In genomic region chr4:24988776-24989175, GRCh38 we compare ENCODE assay signal across 10 cellular contexts. TPM values are rescaled to one million over a fixed set of nuclear protein-coding genes. Genes with fewer than 3 reads are reported as not detected.
DNase-seq lines count a peak whose midpoint lies in the region; ATAC-seq and TF ChIP-seq lines count a peak whose summit lies in the region.
"Had no signal": no experiment of that assay in that cellular context is flagged by ENCODE, and none has a peak within 500 bp of the region (broad histone marks: within the 10 kb centered on the region; RNA-seq: fewer than 3 reads in every experiment).

No MANE protein-coding gene starts in this region.

- no peaks in the 10 kb centered on the region for H3F3A ChIP-seq in GM23248 (ENCODE audit: insufficient read depth)

- in situ Hi-C loops in GM23248 (cut with MboI), result loop anchor here (10.0 kb wide), 1 partner anchor 504 kb away; no protein-coding TSS in a partner anchor

- peaks cover 0 to 3% of the 10 kb centered on the region in 2 donors for H3K27me3 Mint-ChIP-seq in natural killer cell (ENCODE audit: low read depth in 2 of 2)

- no peak overlapping the region for H3K4me3 Mint-ChIP-seq in natural killer cell

- no peaks in the 10 kb centered on the region for H4K20me1 ChIP-seq in GM23248 (ENCODE audit: insufficient read depth)

- H3K9ac ChIP-seq in GM23248, result no peak overlapping the region

- DNase-seq in GM23248 (peak; percentile 74), NOMO-1 treated with DMSO at 0.1 percent for 48 hours (lab: John Stamatoyannopoulos, UW; ENCODE audit: unreplicated experiment) (peak; percentile 46), fibroblast of peridontal ligament (ENCODE audit: extremely low read depth) (peak; percentile 76), putamen (ENCODE audit: low spot score) (peak; percentile 27), natural killer cell (no peak)
- no peak for DNase-seq in stimulated activated CD4-positive, alpha-beta T cell treated with anti-CD3 and anti-CD28 coated beads, Interleukin-4, amount 100 ng/mL, for 1 hour
- DNase-seq in activated T-cell treated with anti-CD3 and anti-CD28 coated beads, Interleukin-2, amount 50 U/mL, for 1 hour, result no peak
- DNase-seq: cerebellar nuclear complex, KG1 had no signal

- H3K36me3 Mint-ChIP-seq in natural killer cell, result no peaks in the 10 kb centered on the region

- H3K4me2 ChIP-seq in GM23248 (ENCODE audit: unreplicated experiment), result no peak overlapping the region

- ATAC-seq in natural killer cell (no peak), HG03460 (IDR thresholded peaks at IDR 0.05; ENCODE audit: unreplicated experiment) (no peak)

- no peak overlapping the region for H3K27ac Mint-ChIP-seq in natural killer cell

- whole genome bisulfite sequencing in GM23248 (ENCODE audit: low coverage in 1 of 2, low lambda C conversion rate in 2 of 2, missing lambda C conversion rate in 2 of 2), 2 experiments, result 47 to 64% methylated on average over 1 of the region's 1 CpG

- no peaks in the 10 kb centered on the region for H3K36me3 ChIP-seq in GM23248 (ENCODE audit: low read depth)

- TF ChIP-seq CTCF in natural killer cell (IDR thresholded peaks at IDR 0.05), result no peak

- no peaks in the 10 kb centered on the region for H3K9me2 ChIP-seq in GM23248 (ENCODE audit: insufficient read depth)

- H3K9me3 Mint-ChIP-seq in natural killer cell, result peaks cover 0 to 2% of the 10 kb centered on the region in 2 donors

- intact Hi-C loops in natural killer cell (cut with micrococcal nuclease), result no loop called here

- H3K9me3 ChIP-seq in GM23248 (ENCODE audit: low read depth), result no peaks in the 10 kb centered on the region

- H3K4me1 ChIP-seq in GM23248 (ENCODE audit: insufficient read depth), result no peaks in the 10 kb centered on the region

- no peaks in the 10 kb centered on the region for H3K79me2 ChIP-seq in GM23248 (ENCODE audit: insufficient read depth)

- no peak overlapping the region for H2AFZ ChIP-seq in GM23248

- H3K27ac ChIP-seq in GM23248, result no peak overlapping the region

- no peaks in the 10 kb centered on the region for H3K27me3 ChIP-seq in GM23248 (replicated peaks; ENCODE audit: insufficient read depth)

- no peak overlapping the region for H3K4me3 ChIP-seq in GM23248

- H3K4me1 Mint-ChIP-seq in natural killer cell, result no peaks in the 10 kb centered on the region

RNA-seq across cellular contexts. Expression of gene LGI2, which starts 42.0 kb away (rescaled TPM):
- not detected in 2 replicates for total RNA-seq in GM23248 (2014; rRNA removed; shearing (Covaris generic))
- polyA plus RNA-seq in GM23248 (2016; fragmentation: Nextera tagmentation; extraction: Ambion mirVana), result not detected in 2 replicates
- total RNA-seq in natural killer cell, result not detected

Comparison
In these comparisons a context has a peak if more than half of its experiments do, and no peak if none do; other contexts are left out.
1. DNase-seq: peak in GM23248 (single experiment), NOMO-1 treated with DMSO at 0.1 percent for 48 hours (single experiment), fibroblast of peridontal ligament (single experiment) and putamen (single experiment); none in stimulated activated CD4-positive, alpha-beta T cell treated with anti-CD3 and anti-CD28 coated beads, Interleukin-4, amount 100 ng/mL, for 1 hour (single experiment), natural killer cell (single experiment) and activated T-cell treated with anti-CD3 and anti-CD28 coated beads, Interleukin-2, amount 50 U/mL, for 1 hour (single experiment).